ENCODE assay signal across 9 cellular contexts in genomic region chr1:1354271-1355247, GRCh38. TPM values are rescaled to one million over a fixed set of nuclear protein-coding genes. Genes with fewer than 3 reads are reported as not detected.
DNase-seq lines count a peak whose midpoint lies in the region; ATAC-seq and TF ChIP-seq lines count a peak whose summit lies in the region.
"Had no signal": no experiment of that assay in that cellular context is flagged by ENCODE, and none has a peak within 500 bp of the region (broad histone marks: within the 10 kb centered on the region; RNA-seq: fewer than 3 reads in every experiment).

No MANE protein-coding gene starts in this region.

- H3K27me3 Mint-ChIP-seq in stimulated activated naive CD8-positive, alpha-beta T cell treated with anti-CD3 and anti-CD28 coated beads, Interleukin-15, amount 100 ng/mL, for 72 hours = peaks cover 34% of the 10 kb centered on the region

- intact Hi-C loops in vagina (cut with DNase I) = no loop called here

- no peak overlapping the region for H2BK15ac ChIP-seq in mesendoderm (replicated peaks; ENCODE audit: low read depth)

- H3K4me1 ChIP-seq in mesendoderm (ENCODE audit: control insufficient read depth, low read depth, low read length) = no peaks in the 10 kb centered on the region
- peaks cover 81% of the 10 kb centered on the region for H3K4me1 ChIP-seq in vagina

- ATAC-seq in stimulated activated naive CD8-positive, alpha-beta T cell treated with anti-CD3 and anti-CD28 coated beads, Interleukin-15, amount 100 ng/mL, for 72 hours = no peak
- no peak for ATAC-seq in stimulated activated naive CD8-positive, alpha-beta T cell treated with anti-CD3 and anti-CD28 coated beads, Interleukin-15, Interleukin-2, amounts not matched to agents 100 U/mL and 50 U/mL, for 24 hours
- ATAC-seq in HG02885 (IDR thresholded peaks at IDR 0.05; ENCODE audit: poor library complexity, unreplicated experiment) (no peak), esophagus mucosa (no peak)

- H3K4ac ChIP-seq in mesendoderm (ENCODE audit: low read depth, low read length) = peak overlapping the region; percentile 74

- no peak overlapping the region for H2AK5ac ChIP-seq in mesendoderm (ENCODE audit: low read length)

- DNase-seq in stimulated activated naive CD8-positive, alpha-beta T cell treated with anti-CD3 and anti-CD28 coated beads, Interleukin-15, amount 100 ng/mL, for 72 hours = no peak
- DNase-seq in stimulated activated naive CD8-positive, alpha-beta T cell treated with anti-CD3 and anti-CD28 coated beads, Interleukin-15, Interleukin-2, amounts not matched to agents 100 U/mL and 50 U/mL, for 24 hours = no peak
- DNase-seq in astrocyte of the cerebellum (ENCODE audit: low read depth) (no peak), mesendoderm (no peak), vagina (ENCODE audit: extremely low spot score in 2 of 2) (no peak)
- no peak for DNase-seq in activated CD4-positive, alpha-beta T cell treated with anti-CD3 and anti-CD28 coated beads for 48 hours

- H2BK120ac ChIP-seq in mesendoderm (ENCODE audit: low read depth, low read length) = no peak overlapping the region

- H4K8ac ChIP-seq in mesendoderm (ENCODE audit: low read depth, low read length) = no peak overlapping the region

- WGBS in mesendoderm (ENCODE audit: extremely low coverage, insufficient coverage, low lambda C conversion rate) = no CpG with 5 or more reads among the region's 116 CpGs

- no peak overlapping the region for H4K5ac ChIP-seq in mesendoderm (ENCODE audit: low read length)

- H3K4me2 ChIP-seq in mesendoderm (ENCODE audit: low read length) = peak overlapping the region; percentile 5
- H3K4me2 ChIP-seq: PC-9 had no signal

- no peak overlapping the region for H3K23ac ChIP-seq in mesendoderm (ENCODE audit: low read length)

- in situ Hi-C loops in astrocyte of the cerebellum (cut with HindIII; ENCODE audit: low sequenced_read_pairs) = no loop called here

- no peaks in the 10 kb centered on the region for H3K9me3 ChIP-seq in vagina

- no peak overlapping the region for H3K27ac Mint-ChIP-seq in stimulated activated naive CD8-positive, alpha-beta T cell treated with anti-CD3 and anti-CD28 coated beads, Interleukin-15, amount 100 ng/mL, for 72 hours

- H3K18ac ChIP-seq in mesendoderm (ENCODE audit: low read length) = no peak overlapping the region

- TF ChIP-seq CTCF in astrocyte of the cerebellum (IDR thresholded peaks at IDR 0.05; ENCODE audit: low read depth, low read length, missing control alignments) = no peak
- TF ChIP-seq CTCF in vagina (IDR thresholded peaks at IDR 0.05) = no peak

- peaks cover 55% of the 10 kb centered on the region for H3K4me1 Mint-ChIP-seq in stimulated activated naive CD8-positive, alpha-beta T cell treated with anti-CD3 and anti-CD28 coated beads, Interleukin-15, amount 100 ng/mL, for 72 hours

- H3K36me3 ChIP-seq in mesendoderm (ENCODE audit: control insufficient read depth, insufficient read depth, low read length) (no peaks in the 10 kb centered on the region), vagina (peaks cover 0 to 8% of the 10 kb centered on the region in 2 donors)

- H3K79me1 ChIP-seq in mesendoderm (ENCODE audit: low read length) = no peaks in the 10 kb centered on the region

- H3K9me3 Mint-ChIP-seq in stimulated activated naive CD8-positive, alpha-beta T cell treated with anti-CD3 and anti-CD28 coated beads, Interleukin-15, amount 100 ng/mL, for 72 hours = no peaks in the 10 kb centered on the region

- no peak overlapping the region for H3K27ac ChIP-seq in mesendoderm (ENCODE audit: low read depth, low read length)
- peak overlapping the region; percentile 92 for H3K27ac ChIP-seq in vagina
- H3K27ac ChIP-seq: PC-9 had no signal

- peak overlapping the region; percentile 24 for H3K9ac ChIP-seq in mesendoderm (ENCODE audit: low read length)

- peak overlapping the region; percentile 65 to 68 for H3K4me3 Mint-ChIP-seq in stimulated activated naive CD8-positive, alpha-beta T cell treated with anti-CD3 and anti-CD28 coated beads, Interleukin-15, amount 100 ng/mL, for 72 hours

- H2BK5ac ChIP-seq in mesendoderm (ENCODE audit: low read length) = no peak overlapping the region

- TF ChIP-seq POLR2A in vagina (IDR thresholded peaks at IDR 0.05) = no peak

- H3K27me3 ChIP-seq in mesendoderm (ENCODE audit: insufficient read depth, low read length, poor library complexity) (peaks cover 6% of the 10 kb centered on the region), vagina (no peaks in the 10 kb centered on the region)

- peak overlapping the region; percentile 28 for H3K56ac ChIP-seq in mesendoderm (ENCODE audit: low read length)

- no peaks in the 10 kb centered on the region for H3K79me2 ChIP-seq in mesendoderm (ENCODE audit: control insufficient read depth, insufficient read depth, low read length)

- H3K4me3 ChIP-seq in astrocyte of the cerebellum (ENCODE audit: low read depth, low read length) = peak overlapping the region; percentile 87
- H3K4me3 ChIP-seq in mesendoderm (ENCODE audit: low read length) = no peak overlapping the region
- peak overlapping the region; percentile 33 to 54 for H3K4me3 ChIP-seq in vagina
- H3K4me3 ChIP-seq: PC-9 had no signal

RNA-seq across cellular contexts. Expression of gene MXRA8, which starts 3.8 kb away (rescaled TPM):
- polyA plus RNA-seq in mesendoderm (2013, experiment 1 of 2) = 5.1 TPM
- 4.6 TPM for polyA plus RNA-seq in mesendoderm (2013, experiment 2 of 2)
- total RNA-seq in vagina = 136 TPM
- total RNA-seq in esophagus mucosa = 2.0 TPM

RNA-seq across cellular contexts. Expression of gene DVL1, which starts 5.3 kb away (rescaled TPM):
- 25.1 TPM for polyA plus RNA-seq in mesendoderm (2013, experiment 1 of 2)
- 25.4 TPM for polyA plus RNA-seq in mesendoderm (2013, experiment 2 of 2)
- total RNA-seq in vagina (72.4 TPM), esophagus mucosa (48.5 TPM)

RNA-seq across cellular contexts. Expression of gene AURKAIP1, which starts 20.4 kb away (rescaled TPM):
- 119 TPM for polyA plus RNA-seq in mesendoderm (2013, experiment 1 of 2)
- 120 TPM for polyA plus RNA-seq in mesendoderm (2013, experiment 2 of 2)
- 94.5 TPM for total RNA-seq in vagina
- 117 TPM for total RNA-seq in esophagus mucosa

RNA-seq across cellular contexts. Expression of gene TAS1R3, which starts 23.5 kb away (rescaled TPM):
- polyA plus RNA-seq in mesendoderm (2013, experiment 1 of 2) = 0.03 TPM
- polyA plus RNA-seq in mesendoderm (2013, experiment 2 of 2) = 0.04 TPM
- total RNA-seq in vagina = 0.74 TPM
- 0.56 TPM for total RNA-seq in esophagus mucosa

RNA-seq across cellular contexts. Expression of gene CPTP, which starts 30.0 kb away (rescaled TPM):
- polyA plus RNA-seq in mesendoderm (2013, experiment 1 of 2) = 7.5 TPM
- 7.1 TPM for polyA plus RNA-seq in mesendoderm (2013, experiment 2 of 2)
- total RNA-seq in vagina = 20.9 TPM
- total RNA-seq in esophagus mucosa = 25.1 TPM

Comparison
In these comparisons a context has a peak if more than half of its experiments do, and no peak if none do; other contexts are left out.
1. RNA of gene MXRA8, which starts 3.8 kb away (total RNA-seq): 136 TPM in vagina (single experiment); 2.0 TPM in esophagus mucosa (single experiment); every median in the first group is over 10 times any median in the second.